9 cellular contexts compared by ENCODE assay signal in the genomic region with DNA sequence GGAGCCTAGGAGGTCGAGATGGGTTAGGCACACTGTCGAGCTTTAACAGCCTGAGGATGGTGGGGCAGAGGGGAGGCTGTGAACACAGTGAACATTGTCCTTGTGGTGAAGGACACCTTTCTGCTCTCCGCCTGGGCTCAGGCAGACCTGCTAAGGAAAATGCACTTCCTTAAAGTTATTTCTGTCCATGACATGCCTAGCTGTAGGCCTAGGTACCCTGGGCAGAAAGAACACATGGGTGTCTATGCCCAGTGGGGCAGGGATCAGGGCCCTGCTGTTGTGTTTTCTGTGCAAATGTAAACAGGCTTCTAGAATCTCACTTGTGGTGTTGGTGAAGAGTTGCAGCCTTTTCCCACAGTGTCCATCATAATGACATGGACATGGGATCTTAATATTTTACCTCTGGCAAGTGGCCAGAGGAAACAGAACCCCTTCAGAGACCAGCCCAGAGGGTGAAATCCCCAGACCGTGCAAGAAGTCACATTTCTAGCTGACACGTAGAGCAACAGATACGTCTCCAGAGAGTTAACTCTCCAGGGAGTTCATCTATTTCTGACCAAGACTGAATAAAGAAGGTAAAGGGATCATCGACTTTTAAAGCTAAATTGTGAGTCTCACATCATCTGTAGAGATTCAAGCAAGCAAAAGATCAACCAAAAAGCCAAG.
DNase-seq lines count a peak whose midpoint lies in the region; ATAC-seq and TF ChIP-seq lines count a peak whose summit lies in the region.
"Had no signal": no experiment of that assay in that cellular context is flagged by ENCODE, and none has a peak within 500 bp of the region (broad histone marks: within the 10 kb centered on the region; RNA-seq: fewer than 3 reads in every experiment).

No MANE protein-coding gene starts in this region.

- no peak overlapping the region for H2BK5ac ChIP-seq in H9 (ENCODE audit: insufficient read length, low read length)

- H4K20me1 ChIP-seq in H9 (ENCODE audit: control insufficient read depth, insufficient read depth, insufficient read length) (no peaks in the 10 kb centered on the region), OCI-LY3 (ENCODE audit: insufficient read depth, low read length) (peaks cover 43% of the 10 kb centered on the region)

- no peaks in the 10 kb centered on the region for H3K23me2 ChIP-seq in H9 (ENCODE audit: insufficient read length, low read depth, low read length, poor library complexity, severe bottlenecking)

- H3K9ac ChIP-seq in H9 (ENCODE audit: extremely low read depth, insufficient read length, low read length): no peak overlapping the region
- peak overlapping the region; percentile 39; the same call in 1 of the 2 replicates for H3K9ac ChIP-seq in OCI-LY3 (ENCODE audit: low read length)
- H3K9ac ChIP-seq in muscle layer of colon (ENCODE audit: low read length): peak overlapping the region; percentile 23

- DNase-seq in GM13977 (ENCODE audit: low spot score) (peak; percentile 64), H9 (no peak), retina (no peak), NCI-H1417 treated with DMSO at 0.1 percent for 48 hours (lab: John Stamatoyannopoulos, UW) (no peak), T-helper 1 cell (no peak)
- no peak for DNase-seq in naive thymus-derived CD8-positive, alpha-beta T cell
- DNase-seq: T-cell had no signal

- H3K4me2 ChIP-seq in H9 (ENCODE audit: insufficient read depth, insufficient read length, low read length) (no peak overlapping the region), OCI-LY3 (ENCODE audit: low read length) (peak overlapping the region; percentile 80)

- H3K4me3 Mint-ChIP-seq in H9: no peak overlapping the region; a peak in 1 of 5 replicates
- peak overlapping the region in 1 of 10 donors; percentile 21 for H3K4me3 Mint-ChIP-seq in naive thymus-derived CD8-positive, alpha-beta T cell
- H3K4me3 Mint-ChIP-seq: T-cell had no signal

- no peak overlapping the region for H3K27ac ChIP-seq in H9 (ENCODE audit: insufficient read length, low read depth, low read length)
- H3K27ac ChIP-seq in OCI-LY3 (ENCODE audit: low read length): peak overlapping the region; percentile 61
- peak overlapping the region; percentile 89 for H3K27ac ChIP-seq in muscle layer of colon (ENCODE audit: low read depth, low read length)

- no peak overlapping the region for H3T11ph ChIP-seq in H9 (ENCODE audit: low read length)

- no peak overlapping the region for H2BK120ac ChIP-seq in H9 (ENCODE audit: low read depth, low read length, poor library complexity, severe bottlenecking)

- no peak overlapping the region for H2BK15ac ChIP-seq in H9 (ENCODE audit: low read depth, low read length)

- H2BK20ac ChIP-seq in H9 (ENCODE audit: low read depth, low read length, poor library complexity, severe bottlenecking): no peak overlapping the region

- in situ Hi-C loops in GM13977 (cut with MboI; ENCODE audit: low pct_unique_long_range_greater_than_20kb, low sequenced_read_pairs, unreplicated experiment): no loop called here

- no peaks in the 10 kb centered on the region for H3K27me3 ChIP-seq in H9 (ENCODE audit: insufficient read depth, low read length)
- H3K27me3 ChIP-seq in OCI-LY3 (ENCODE audit: low read depth, low read length): no peaks in the 10 kb centered on the region
- no peaks in the 10 kb centered on the region for H3K27me3 ChIP-seq in muscle layer of colon (ENCODE audit: control insufficient read depth in 1 of 2, insufficient read depth in 2 of 2, low read length in 2 of 2)

- TF ChIP-seq CTCF in GM13977 (IDR thresholded peaks at IDR 0.05; ENCODE audit: extremely low read depth, insufficient read depth, missing control alignments) (no peak), H9 (conservative IDR thresholded peaks at IDR 0.05) (no peak), OCI-LY3 (IDR thresholded peaks at IDR 0.05; ENCODE audit: low read depth, low read length) (no peak)

- POLR2A ChIA-PET in naive thymus-derived CD8-positive, alpha-beta T cell (lab: Charles Lee): no interaction called here

- H3K14ac ChIP-seq in H9 (ENCODE audit: insufficient read depth, low read length): no peak overlapping the region

- no peak overlapping the region for H4K5ac ChIP-seq in H9 (ENCODE audit: insufficient read length, low read depth, low read length)

- H3K9me3 ChIP-seq in H9 (ENCODE audit: control insufficient read depth, low read depth, low read length) (no peaks in the 10 kb centered on the region), OCI-LY3 (ENCODE audit: insufficient read depth, low read length) (no peaks in the 10 kb centered on the region), muscle layer of colon (ENCODE audit: low read length) (no peaks in the 10 kb centered on the region)

- peaks cover 85 to 89% of the 10 kb centered on the region in 2 experiments for H3K4me1 Mint-ChIP-seq in H9
- peaks cover 14 to 79% (median 19%) of the 10 kb centered on the region in 4 donors for H3K4me1 Mint-ChIP-seq in naive thymus-derived CD8-positive, alpha-beta T cell

- ATAC-seq in naive thymus-derived CD8-positive, alpha-beta T cell: no peak
- ATAC-seq: T-cell had no signal

- no peaks in the 10 kb centered on the region; the same call in 1 of the 2 replicates for H3K27me3 Mint-ChIP-seq in H9 (ENCODE audit: low read depth)
- H3K27me3 Mint-ChIP-seq in naive thymus-derived CD8-positive, alpha-beta T cell: peaks cover 0 to 4% (median 0%) of the 10 kb centered on the region in 5 donors
- H3K27me3 Mint-ChIP-seq: T-cell had no signal

- no peaks in the 10 kb centered on the region for H3K9me3 Mint-ChIP-seq in H9
- H3K9me3 Mint-ChIP-seq in naive thymus-derived CD8-positive, alpha-beta T cell: no peaks in the 10 kb centered on the region
- H3K9me3 Mint-ChIP-seq: T-cell had no signal

- peaks cover 1% of the 10 kb centered on the region; the same call in 1 of the 2 replicates for H3K79me2 ChIP-seq in H9 (ENCODE audit: insufficient read depth, low read length)
- H3K79me2 ChIP-seq in OCI-LY3 (ENCODE audit: low read length): peaks cover 74% of the 10 kb centered on the region

- peaks cover 7% of the 10 kb centered on the region for H3K36me3 ChIP-seq in OCI-LY3 (replicated peaks; ENCODE audit: low read depth, low read length)
- no peaks in the 10 kb centered on the region for H3K36me3 ChIP-seq in muscle layer of colon (ENCODE audit: insufficient read depth, low read length)

- H2AFZ ChIP-seq in H9 (ENCODE audit: low read length) (no peak overlapping the region), OCI-LY3 (ENCODE audit: low read depth, low read length) (no peak overlapping the region)

- WGBS in H9 (ENCODE audit: extremely low coverage, insufficient read length, low lambda C conversion rate): no CpG with 5 or more reads among the region's 7 CpGs

- peak overlapping the region; percentile 74 for H3K18ac ChIP-seq in H9 (ENCODE audit: insufficient read length, low read depth, low read length)

- H4K91ac ChIP-seq in H9 (ENCODE audit: insufficient read length, low read depth, low read length): no peak overlapping the region

- peak overlapping the region; percentile 45 for H3K4me3 ChIP-seq in OCI-LY3 (ENCODE audit: low read length)
- peak overlapping the region in 1 of 2 donors; percentile 41 for H3K4me3 ChIP-seq in muscle layer of colon (ENCODE audit: low read depth in 1 of 2, low read length in 2 of 2)

- peak overlapping the region; percentile 33 for H2AK5ac ChIP-seq in H9 (ENCODE audit: insufficient read length, low read length)

- no peaks in the 10 kb centered on the region for H3K79me1 ChIP-seq in H9 (ENCODE audit: insufficient read depth, low read depth, low read length, poor library complexity, severe bottlenecking)

- H4K8ac ChIP-seq in H9 (replicated peaks; ENCODE audit: insufficient read length, low read depth, low read length): no peak overlapping the region

- H3K4me1 ChIP-seq in H9 (ENCODE audit: insufficient read depth, low read length) (peaks cover 45% of the 10 kb centered on the region), OCI-LY3 (ENCODE audit: low read length) (peaks cover 68% of the 10 kb centered on the region), muscle layer of colon (ENCODE audit: insufficient read depth, low read length) (peaks cover 85% of the 10 kb centered on the region)

- no peak overlapping the region; a peak in 3 of 7 replicates for H3K27ac Mint-ChIP-seq in H9
- peak overlapping the region in 1 of 10 donors; percentile 40 for H3K27ac Mint-ChIP-seq in naive thymus-derived CD8-positive, alpha-beta T cell
- H3K27ac Mint-ChIP-seq: T-cell had no signal

- H3K56ac ChIP-seq in H9 (ENCODE audit: insufficient read length, low read depth, low read length): no peak overlapping the region

- H3K4ac ChIP-seq in H9 (ENCODE audit: low read depth, low read length): no peak overlapping the region

- H2BK12ac ChIP-seq in H9 (ENCODE audit: insufficient read length, low read depth, low read length): no peak overlapping the region

- H3K36me3 Mint-ChIP-seq in H9 (ENCODE audit: insufficient read depth in 1 of 3, low read depth in 3 of 3): peaks cover 0 to 3% (median 0%) of the 10 kb centered on the region in 3 experiments; a peak in 2 of 7 replicates
- H3K36me3 Mint-ChIP-seq in naive thymus-derived CD8-positive, alpha-beta T cell: no peaks in the 10 kb centered on the region

- no peak overlapping the region for H3K23ac ChIP-seq in H9 (ENCODE audit: insufficient read length, low read depth, low read length)
